ENCODE assay signal across 8 cellular contexts in the genomic region with DNA sequence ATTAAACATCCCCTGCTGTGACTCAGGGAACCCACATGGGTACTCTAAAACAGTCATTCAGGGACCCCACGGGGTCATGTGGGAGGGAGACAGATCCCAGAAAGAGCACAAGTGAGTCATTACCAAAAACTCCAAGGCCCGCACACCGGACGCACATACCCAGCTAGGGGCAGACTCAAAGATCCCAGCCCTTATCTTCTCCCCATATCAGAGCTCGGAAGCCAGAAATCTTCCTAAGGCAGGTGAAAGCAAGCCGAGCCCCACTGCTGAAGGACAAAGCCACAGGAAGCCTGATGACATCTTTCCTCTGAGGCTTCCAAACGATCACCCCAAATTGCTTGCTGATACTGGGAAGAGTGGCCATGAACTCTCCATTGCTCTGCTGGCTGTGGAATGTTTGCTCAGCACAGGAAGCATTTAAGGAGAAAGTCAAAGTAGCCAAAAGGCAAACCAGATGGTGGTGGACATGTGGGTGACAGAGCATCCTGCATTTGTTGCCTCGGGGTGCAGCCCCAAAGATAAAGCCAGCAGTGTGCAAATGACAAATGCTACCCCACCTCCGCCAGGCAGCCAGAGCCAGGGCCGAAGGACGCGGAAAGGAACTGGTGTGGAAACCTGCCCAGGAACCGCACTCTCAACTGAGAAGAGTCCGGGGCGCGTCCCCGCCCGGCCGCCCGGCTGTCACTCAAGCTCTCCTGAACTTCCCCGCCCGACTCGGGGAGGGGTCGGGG.
DNase-seq lines count a peak whose midpoint lies in the region; ATAC-seq and TF ChIP-seq lines count a peak whose summit lies in the region.

No MANE protein-coding gene starts in this region.

- H3K4me1 ChIP-seq in effector memory CD4-positive, alpha-beta T cell (ENCODE audit: control insufficient read depth, insufficient read depth, low read length, poor library complexity, severe bottlenecking), result peaks cover 19% of the 10 kb centered on the region

- POLR2A ChIA-PET in AG04449 (lab: Yijun Ruan, JAX), result interaction anchor here (0.9 to 1.8 kb wide), 4 partner anchors 9 to 17 kb away, joined by 4 to 23 read pairs (median 6); a partner anchor contains a TSS

- no peak for TF ChIP-seq CTCF in AG04449 (IDR thresholded peaks at IDR 0.05; ENCODE audit: insufficient read depth, low read length, missing control alignments)

- peak overlapping the region; percentile 90 for H3K4me3 Mint-ChIP-seq in memory B cell

- peak overlapping the region; percentile 70 for H3K4me3 ChIP-seq in AG04449 (ENCODE audit: low read depth, low read length)
- H3K4me3 ChIP-seq in effector memory CD4-positive, alpha-beta T cell (ENCODE audit: insufficient read depth, low read depth, low read length, poor library complexity, severe bottlenecking), result peak overlapping the region; percentile 69

- H3K36me3 ChIP-seq in effector memory CD4-positive, alpha-beta T cell (ENCODE audit: control insufficient read depth, insufficient read depth, low read length), result peaks cover 29% of the 10 kb centered on the region

- peaks cover 20% of the 10 kb centered on the region for H3K4me1 Mint-ChIP-seq in memory B cell

- CTCF ChIA-PET in AG04449 (lab: Yijun Ruan, JAX), result interaction anchor here (1.0 to 7.6 kb wide), 7 partner anchors 9 to 72 kb away, joined by 5 to 87 read pairs (median 11); a partner anchor contains a TSS

- no peaks in the 10 kb centered on the region for H3K9me3 Mint-ChIP-seq in memory B cell

- peak overlapping the region; percentile 89 for H3K27ac Mint-ChIP-seq in memory B cell

- ATAC-seq in GM18858 (IDR thresholded peaks at IDR 0.05; ENCODE audit: unreplicated experiment) (peak; percentile 23), HG03064 (IDR thresholded peaks at IDR 0.05; ENCODE audit: low read depth, unreplicated experiment) (peak; percentile 44), memory B cell (ENCODE audit: low read depth) (peak; percentile 37)

- H3K27me3 ChIP-seq in effector memory CD4-positive, alpha-beta T cell (replicated peaks; ENCODE audit: control insufficient read depth, insufficient read depth, low read length, poor library complexity, severe bottlenecking), result no peaks in the 10 kb centered on the region

- no peaks in the 10 kb centered on the region for H3K9me3 ChIP-seq in effector memory CD4-positive, alpha-beta T cell (ENCODE audit: control insufficient read depth, low read length)

- peaks cover 8% of the 10 kb centered on the region for H3K36me3 Mint-ChIP-seq in memory B cell

- DNase-seq in AG04449 (ENCODE audit: low read depth, low spot score), result peak; percentile 63
- peak; percentile 80 for DNase-seq in NCI-H69 (lab: John Stamatoyannopoulos, UW)
- peak; percentile 88 for DNase-seq in activated CD8-positive, alpha-beta memory T cell treated with anti-CD3 and anti-CD28 coated beads for 24 hours
- DNase-seq in effector memory CD4-positive, alpha-beta T cell, result peak; percentile 51 to 70 (median 67)
- peak in 1 of 2 donors; percentile 54 for DNase-seq in memory B cell (ENCODE audit: low spot score in 2 of 2)
- peak; percentile 64 for DNase-seq in stimulated activated CD8-positive, alpha-beta memory T cell treated with anti-CD3 and anti-CD28 coated beads, Interleukin-12 subunit alpha, Interleukin-12 subunit beta, amount 100 ng/mL, for 24 hours (ENCODE audit: extremely low read depth)

- no peaks in the 10 kb centered on the region for H3K27me3 Mint-ChIP-seq in memory B cell

- H3K27ac ChIP-seq in effector memory CD4-positive, alpha-beta T cell (ENCODE audit: insufficient read depth, low read length, poor library complexity, severe bottlenecking), result peak overlapping the region; percentile 95
